Comparison of ENCODE assay signal across 11 cellular contexts in genomic region chr15:40420793-40421192, GRCh38. TPM values are rescaled to one million over a fixed set of nuclear protein-coding genes. Genes with fewer than 3 reads are reported as not detected.
A peak's percentile ranks its signal among the peaks of the same experiment; 100 is the strongest.
DNase-seq lines count a peak whose midpoint lies in the region; ATAC-seq, FAIRE-seq and TF ChIP-seq lines count a peak whose summit lies in the region.
"Had no signal": no experiment of that assay in that cellular context is flagged by ENCODE, and none has a peak within 500 bp of the region (broad histone marks: within the 10 kb centered on the region; RNA-seq: fewer than 3 reads in every experiment).

No MANE protein-coding gene starts in this region.

- TF ChIP-seq POLR2A in endothelial cell of umbilical vein (IDR thresholded peaks at IDR 0.05; ENCODE audit: low read depth, low read length) (peak; percentile 20), gastrocnemius medialis (IDR thresholded peaks at IDR 0.05) (no peak)

- CTCF ChIA-PET in endothelial cell of umbilical vein (lab: Charles Lee), result interaction anchor here (0.8 to 6.9 kb wide), 15 partner anchors 15 to 203 kb away, joined by 3 to 113 read pairs (median 7); partner anchors contain the start of genes CCDC9B, INAFM2 and IVD

- DNase-seq in DMS153 (lab: John Stamatoyannopoulos, UW) (peak; percentile 20), DMS153 treated with DMSO at 0.1 percent for 48 hours (lab: John Stamatoyannopoulos, UW; ENCODE audit: unreplicated experiment) (no peak), NCI-H2196 treated with DMSO at 0.1 percent for 48 hours (lab: John Stamatoyannopoulos, UW; ENCODE audit: unreplicated experiment) (peak; percentile 9), endothelial cell of umbilical vein (ENCODE audit: low read depth, low spot score) (no peak), gastrocnemius medialis (no peak), T-helper 17 cell (no peak)
- DNase-seq: NCI-H510A treated with DMSO at 0.1 percent for 48 hours had no signal

- H3K27me3 ChIP-seq in endothelial cell of umbilical vein (ENCODE audit: control insufficient read depth in 2 of 2, insufficient read depth in 2 of 2, low read length in 2 of 2), result no peaks in the 10 kb centered on the region
- no peaks in the 10 kb centered on the region for H3K27me3 ChIP-seq in gastrocnemius medialis

- BruUV-seq in endothelial cell of umbilical vein (replicated peaks; lab: Mats Ljungman, UMichigan), result no TSS peak

- no peak overlapping the region for H3K27ac Mint-ChIP-seq in T-helper 17 cell
- H3K27ac Mint-ChIP-seq: stimulated activated naive CD8-positive, alpha-beta T cell treated with anti-CD3 and anti-CD28 coated beads, Interleukin-15, Interleukin-2, amounts not matched to agents 100 ng/mL and 50 ng/mL, for 24 hours had no signal

- in situ Hi-C loops in gastrocnemius medialis (cut with MboI; ENCODE audit: low sequenced_read_pairs in 4 of 4), result loop anchor here (5.0 to 25.0 kb wide), 8 partner anchors 76 to 383 kb away; partner anchors contain the start of genes ANKRD63 (in 1 of the 4), CCDC9B (in 1 of the 4) and SRP14 (in 1 of the 4)

- POLR2A ChIA-PET in endothelial cell of umbilical vein (lab: Charles Lee), result no interaction called here

- H3K9me3 ChIP-seq in endothelial cell of umbilical vein (replicated peaks; ENCODE audit: control insufficient read depth, insufficient read depth, low read length) (no peaks in the 10 kb centered on the region), gastrocnemius medialis (no peaks in the 10 kb centered on the region), T-helper 17 cell (ENCODE audit: control insufficient read depth, low read length, poor library complexity, severe bottlenecking) (no peaks in the 10 kb centered on the region)

- no peak overlapping the region for H3K27ac ChIP-seq in endothelial cell of umbilical vein (ENCODE audit: insufficient read depth, low read depth, low read length)
- peak overlapping the region; percentile 24 to 56 (median 47) for H3K27ac ChIP-seq in gastrocnemius medialis

- dilution Hi-C loops in endothelial cell of umbilical vein (cut with MboI; ENCODE audit: extremely low pct_ligation_motif_present, low sequenced_read_pairs), result no loop called here

- no peak overlapping the region for H3K4me3 ChIP-seq in endothelial cell of umbilical vein (replicated peaks in 1 of 3; ENCODE audit: insufficient read depth in 1 of 3, low read depth in 1 of 3, low read length in 3 of 3)
- no peak overlapping the region for H3K4me3 ChIP-seq in gastrocnemius medialis

- H3K79me2 ChIP-seq in endothelial cell of umbilical vein (ENCODE audit: control insufficient read depth, insufficient read depth, low read length), result no peaks in the 10 kb centered on the region

- no peaks in the 10 kb centered on the region for H4K20me1 ChIP-seq in endothelial cell of umbilical vein (replicated peaks; ENCODE audit: control insufficient read depth, extremely low read depth, insufficient read depth, low read length)

- no peaks in the 10 kb centered on the region for H3K4me1 Mint-ChIP-seq in T-helper 17 cell

- FAIRE-seq in endothelial cell of umbilical vein (lab: Jason Lieb, UNC), result no peak
- FAIRE-seq: G401.6 had no signal

- intact Hi-C loops in endothelial cell of umbilical vein (cut with micrococcal nuclease), result no loop called here
- intact Hi-C loops in gastrocnemius medialis (cut with DNase I; ENCODE audit: low total_unique reads), result no loop called here

- H3K4me1 ChIP-seq in endothelial cell of umbilical vein (ENCODE audit: control insufficient read depth, extremely low read depth, insufficient read depth, low read length) (no peaks in the 10 kb centered on the region), gastrocnemius medialis (peaks cover 18 to 23% of the 10 kb centered on the region in 2 donors)

- H3K4me2 ChIP-seq in endothelial cell of umbilical vein (ENCODE audit: insufficient read depth, low read length), result no peak overlapping the region

- H2AFZ ChIP-seq in endothelial cell of umbilical vein (ENCODE audit: low read depth, low read length), result no peak overlapping the region

- peaks cover 4 to 7% of the 10 kb centered on the region in 2 experiments for H3K36me3 ChIP-seq in endothelial cell of umbilical vein (ENCODE audit: control insufficient read depth in 2 of 2, extremely low read depth in 1 of 2, insufficient read depth in 2 of 2, low read length in 2 of 2)
- H3K36me3 ChIP-seq in gastrocnemius medialis, result peaks cover 0 to 17% of the 10 kb centered on the region in 2 donors

- H3K9ac ChIP-seq in endothelial cell of umbilical vein (replicated peaks; ENCODE audit: extremely low read depth, insufficient read depth, low read length), result no peak overlapping the region

- no peak overlapping the region for H3K4me3 Mint-ChIP-seq in T-helper 17 cell
- H3K4me3 Mint-ChIP-seq: stimulated activated naive CD8-positive, alpha-beta T cell treated with anti-CD3 and anti-CD28 coated beads, Interleukin-15, Interleukin-2, amounts not matched to agents 100 ng/mL and 50 ng/mL, for 24 hours had no signal

- no peaks in the 10 kb centered on the region for H3K27me3 Mint-ChIP-seq in T-helper 17 cell
- H3K27me3 Mint-ChIP-seq: stimulated activated naive CD8-positive, alpha-beta T cell treated with anti-CD3 and anti-CD28 coated beads, Interleukin-15, Interleukin-2, amounts not matched to agents 100 ng/mL and 50 ng/mL, for 24 hours had no signal

- ATAC-seq in gastrocnemius medialis (no peak), GM19467 (IDR thresholded peaks at IDR 0.05; ENCODE audit: unreplicated experiment) (no peak), HG02678 (IDR thresholded peaks at IDR 0.05; ENCODE audit: unreplicated experiment) (no peak), T-helper 17 cell (no peak)

- TF ChIP-seq CTCF in endothelial cell of umbilical vein (IDR thresholded peaks at IDR 0.05; ENCODE audit: extremely low read depth in 1 of 2, insufficient read depth in 1 of 2, low read depth in 1 of 2, low read length in 2 of 2) (no peak), gastrocnemius medialis (IDR thresholded peaks at IDR 0.05 in 4 of 5, conservative IDR thresholded peaks at IDR 0.05 in 1 of 5) (no peak)

- H3K9me1 ChIP-seq in endothelial cell of umbilical vein (replicated peaks; ENCODE audit: control insufficient read depth, extremely low read depth, insufficient read depth, low read length), result no peaks in the 10 kb centered on the region

- peaks cover 7% of the 10 kb centered on the region for H3K36me3 Mint-ChIP-seq in T-helper 17 cell (ENCODE audit: low read depth)

TF ChIP-seq in endothelial cell of umbilical vein, 7 proteins besides CTCF, POLR2A, EP300 and RAD21:
- TF ChIP-seq JUN (IDR thresholded peaks at IDR 0.05; ENCODE audit: borderline replicate concordance, insufficient read depth, insufficient read length, low read depth), result no peak
- no peak for TF ChIP-seq MYC (IDR thresholded peaks at IDR 0.05; ENCODE audit: low read depth, low read length)

RNA-seq across cellular contexts. Expression of gene IVD, which starts 15.2 kb away (rescaled TPM):
- total RNA-seq in endothelial cell of umbilical vein, result 62.5 and 64.3 TPM in 2 replicates
- polyA plus RNA-seq in endothelial cell of umbilical vein, result 33.6 and 34.1 TPM in 2 replicates
- polyA plus RNA-seq in endothelial cell of umbilical vein (2011; cell fraction: cytosol; rRNA removed), result 32.2 and 35.0 TPM in 2 replicates
- polyA plus RNA-seq in endothelial cell of umbilical vein (2011; cell fraction: nucleus; rRNA removed), result 62.1 and 73.9 TPM in 2 replicates
- 34.5 and 35.8 TPM in 2 replicates for polyA plus RNA-seq in endothelial cell of umbilical vein (2012)
- 50.4 and 64.0 TPM in 2 replicates for polyA minus RNA-seq in endothelial cell of umbilical vein
- 28.8 TPM for polyA minus RNA-seq in endothelial cell of umbilical vein (2011; cell fraction: cytosol; rRNA and poly(A)+ RNA removed)
- 30.3 and 35.3 TPM in 2 replicates for polyA minus RNA-seq in endothelial cell of umbilical vein (2011; cell fraction: nucleus; rRNA and poly(A)+ RNA removed)
- 10 to 100 TPM; 27.4 to 34.1 (median 29.1) TPM for total RNA-seq in gastrocnemius medialis
- 10 to 100 TPM; 30.1 to 37.0 TPM for total RNA-seq in T-helper 17 cell

RNA-seq across cellular contexts. Expression of gene BAHD1, which starts 20.0 kb away (rescaled TPM):
- total RNA-seq in endothelial cell of umbilical vein (19.1 and 19.7 TPM in 2 replicates), gastrocnemius medialis (10 to 100 TPM in 3 of 4 donors, 1 to 10 TPM in 1; 8.8 to 27.4 (median 13.5) TPM), T-helper 17 cell (10 to 100 TPM; 30.2 to 32.1 TPM)
- polyA plus RNA-seq in endothelial cell of umbilical vein, result 6.3 and 7.0 TPM in 2 replicates
- 6.3 and 7.0 TPM in 2 replicates for polyA plus RNA-seq in endothelial cell of umbilical vein (2011; cell fraction: cytosol; rRNA removed)
- polyA plus RNA-seq in endothelial cell of umbilical vein (2011; cell fraction: nucleus; rRNA removed), result 11.6 and 13.6 TPM in 2 replicates
- polyA plus RNA-seq in endothelial cell of umbilical vein (2012), result 10.7 and 11.9 TPM in 2 replicates
- polyA minus RNA-seq in endothelial cell of umbilical vein, result 5.6 and 11.0 TPM in 2 replicates
- polyA minus RNA-seq in endothelial cell of umbilical vein (2011; cell fraction: cytosol; rRNA and poly(A)+ RNA removed), result 4.5 TPM
- 6.1 and 6.3 TPM in 2 replicates for polyA minus RNA-seq in endothelial cell of umbilical vein (2011; cell fraction: nucleus; rRNA and poly(A)+ RNA removed)

RNA-seq across cellular contexts. Expression of gene KNSTRN, which starts 38.3 kb away (rescaled TPM):
- total RNA-seq in endothelial cell of umbilical vein, result 54.9 and 61.4 TPM in 2 replicates
- polyA plus RNA-seq in endothelial cell of umbilical vein, result 19.1 and 24.4 TPM in 2 replicates
- polyA plus RNA-seq in endothelial cell of umbilical vein (2011; cell fraction: cytosol; rRNA removed), result 40.4 and 46.4 TPM in 2 replicates
- polyA plus RNA-seq in endothelial cell of umbilical vein (2011; cell fraction: nucleus; rRNA removed), result 29.9 and 37.5 TPM in 2 replicates
- polyA plus RNA-seq in endothelial cell of umbilical vein (2012), result 28.3 and 48.7 TPM in 2 replicates
- 31.3 and 31.5 TPM in 2 replicates for polyA minus RNA-seq in endothelial cell of umbilical vein
- 43.7 TPM for polyA minus RNA-seq in endothelial cell of umbilical vein (2011; cell fraction: cytosol; rRNA and poly(A)+ RNA removed)
- 12.2 and 20.1 TPM in 2 replicates for polyA minus RNA-seq in endothelial cell of umbilical vein (2011; cell fraction: nucleus; rRNA and poly(A)+ RNA removed)
- 10 to 100 TPM; 10.8 to 30.9 (median 22.1) TPM for total RNA-seq in gastrocnemius medialis
- 1 to 10 TPM; 2.2 to 4.9 TPM for total RNA-seq in T-helper 17 cell

RNA-seq across cellular contexts. Expression of gene CHST14, which starts 50.0 kb away (rescaled TPM):
- total RNA-seq in endothelial cell of umbilical vein (45.9 and 49.2 TPM in 2 replicates), gastrocnemius medialis (1 to 10 TPM; 3.0 to 5.2 (median 3.9) TPM), T-helper 17 cell (1 to 10 TPM; 4.4 to 7.5 TPM)
- 35.1 and 38.3 TPM in 2 replicates for polyA plus RNA-seq in endothelial cell of umbilical vein
- 31.4 and 31.9 TPM in 2 replicates for polyA plus RNA-seq in endothelial cell of umbilical vein (2011; cell fraction: cytosol; rRNA removed)
- 10.7 and 13.2 TPM in 2 replicates for polyA plus RNA-seq in endothelial cell of umbilical vein (2011; cell fraction: nucleus; rRNA removed)
- 32.1 and 34.2 TPM in 2 replicates for polyA plus RNA-seq in endothelial cell of umbilical vein (2012)
- 26.0 and 27.5 TPM in 2 replicates for polyA minus RNA-seq in endothelial cell of umbilical vein
- 5.3 TPM for polyA minus RNA-seq in endothelial cell of umbilical vein (2011; cell fraction: cytosol; rRNA and poly(A)+ RNA removed)
- 4.1 and 4.8 TPM in 2 replicates for polyA minus RNA-seq in endothelial cell of umbilical vein (2011; cell fraction: nucleus; rRNA and poly(A)+ RNA removed)

Comparison
In these comparisons a context has a peak if more than half of its experiments do, and no peak if none do; other contexts are left out.
1. DNase-seq: peak in DMS153 (single experiment) and NCI-H2196 treated with DMSO at 0.1 percent for 48 hours (single experiment); none in DMS153 treated with DMSO at 0.1 percent for 48 hours (single experiment), endothelial cell of umbilical vein (single experiment), gastrocnemius medialis (0 of 2) and T-helper 17 cell (0 of 3).